ENCODE assay signal across 19 cellular contexts in the genomic region with DNA sequence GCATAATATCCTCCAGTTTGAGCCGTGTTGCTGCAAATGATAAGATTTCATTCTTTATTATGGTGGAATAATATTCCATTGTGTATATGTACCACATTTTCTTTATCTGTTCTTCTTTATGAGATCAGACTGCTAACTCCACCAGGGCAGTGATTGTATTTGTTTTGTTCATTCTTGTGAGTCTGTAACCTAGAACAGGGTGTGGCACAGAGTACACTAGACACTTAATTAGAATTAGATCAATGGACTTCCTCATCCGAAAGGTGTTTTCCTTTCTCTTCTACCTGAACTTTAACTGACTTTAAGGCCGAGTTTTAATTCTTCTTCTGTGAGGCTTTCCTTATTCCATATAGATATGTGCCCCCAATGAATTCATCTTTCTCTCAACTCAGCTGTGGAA.
"Had no signal": no experiment of that assay in that cellular context is flagged by ENCODE, and none has a peak within 500 bp of the region (broad histone marks: within the 10 kb centered on the region; RNA-seq: fewer than 3 reads in every experiment).

No MANE protein-coding gene starts in this region.

- H3K36me3 Mint-ChIP-seq: T-cell had no signal

- DNase-seq: KBM-7, MG63, NCI-H1092, NCI-H1105 treated with DMSO at 0.1 percent for 48 hours, NCI-H1417 treated with DMSO at 0.1 percent for 48 hours, NCI-H146, NCI-H1694 treated with DMSO at 0.1 percent for 48 hours, NCI-H2029, NCI-H2227 treated with DMSO at 0.1 percent for 48 hours, NCI-H510A, NCI-H524 treated with DMSO at 0.1 percent for 48 hours, NCI-H774, SHP77, SK-N-SH, SW 1271, T-cell had no signal

- H3K4me1 Mint-ChIP-seq: T-cell had no signal

- H3K4me3 ChIP-seq: MG63 had no signal

- H3K9me3 ChIP-seq: MG63, SK-N-SH had no signal

- H3K4me3 Mint-ChIP-seq: T-cell; T-helper 1 cell treated with Interleukin-12 subunit alpha and Interleukin-12 subunit beta and Interleukin-4 antibody, amounts not matched to agents 30 μg/mL and 1 μg/mL, for 36 hours had no signal

- H3K9ac ChIP-seq: SK-N-SH had no signal

- H3K27ac ChIP-seq: HL-60, RWPE1 had no signal

- H3K36me3 ChIP-seq: MG63 had no signal

- H3K9me3 Mint-ChIP-seq: T-helper 1 cell treated with Interleukin-12 subunit alpha and Interleukin-12 subunit beta and Interleukin-4 antibody, amounts not matched to agents 30 μg/mL and 1 μg/mL, for 36 hours had no signal

- H3K4me2 ChIP-seq: SK-N-SH had no signal

- H3K27ac Mint-ChIP-seq: T-cell; T-helper 1 cell treated with Interleukin-12 subunit alpha and Interleukin-12 subunit beta and Interleukin-4 antibody, amounts not matched to agents 30 μg/mL and 1 μg/mL, for 36 hours had no signal

- H3K27me3 ChIP-seq: MG63 had no signal

- H3K27me3 Mint-ChIP-seq: T-cell had no signal

- ATAC-seq: T-cell had no signal
